In the genomic region with DNA sequence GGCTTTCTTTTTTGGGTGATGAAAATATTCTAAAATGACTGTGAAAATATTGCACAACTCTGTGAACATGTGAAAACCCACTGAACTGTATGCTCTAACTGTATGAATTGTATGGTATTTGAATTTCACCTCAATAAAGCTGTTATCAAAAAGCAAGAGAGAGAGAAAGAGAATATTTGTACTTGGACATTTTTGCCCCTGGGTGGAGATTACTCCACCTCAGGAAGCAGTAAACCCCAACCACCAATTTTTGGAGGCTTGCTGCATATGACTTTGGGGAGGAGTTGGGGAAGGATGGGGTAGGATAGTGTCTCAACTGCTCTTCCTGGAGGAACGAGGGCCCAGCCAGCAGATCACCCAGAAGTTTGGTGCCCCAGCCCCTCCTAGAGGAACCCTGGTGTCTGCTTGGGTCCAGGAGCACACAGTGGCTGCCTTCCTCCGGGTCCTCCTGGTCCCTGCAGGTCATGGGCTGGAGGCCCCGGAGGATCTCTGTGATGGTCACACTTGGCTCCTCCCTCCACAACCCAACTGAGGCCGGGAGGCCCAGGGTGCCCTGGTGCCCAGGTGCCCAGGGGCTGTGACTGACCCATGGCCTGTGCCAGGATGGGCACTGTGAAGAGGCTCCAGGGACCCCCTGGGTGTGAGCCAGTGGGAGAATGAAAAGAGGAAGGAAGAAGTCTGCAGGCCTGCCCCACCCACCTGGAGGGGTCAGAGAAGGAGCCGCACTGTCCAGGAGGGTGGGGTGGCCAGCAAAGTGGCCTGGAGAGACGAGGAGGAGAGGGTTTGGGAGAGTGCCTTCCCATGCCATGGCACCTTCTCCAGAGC, we compare ENCODE assay signal across 1 cellular context.
TF ChIP-seq lines count a peak whose summit lies in the region.

No MANE protein-coding gene starts in this region.

TF ChIP-seq in IMR-90, 13 proteins besides CTCF, POLR2A, EP300 and RAD21:
- TF ChIP-seq CHD1 (IDR thresholded peaks at IDR 0.05; ENCODE audit: low read depth, low read length) (no peak), MAFK (IDR thresholded peaks at IDR 0.05; ENCODE audit: low read depth, low read length) (no peak), RCOR1 (IDR thresholded peaks at IDR 0.05; ENCODE audit: insufficient replicate concordance, low read length) (no peak), RFX5 (IDR thresholded peaks at IDR 0.05; ENCODE audit: low read depth, low read length) (no peak), MAZ (IDR thresholded peaks at IDR 0.05; ENCODE audit: borderline replicate concordance, low read depth, low read length) (no peak), CEBPB (IDR thresholded peaks at IDR 0.05; ENCODE audit: low read depth, low read length) (peak; percentile 77)
